1 cellular context compared by ENCODE assay signal in genomic region chr14:43647302-43647701, GRCh38.
TF ChIP-seq lines count a peak whose summit lies in the region.

No MANE protein-coding gene starts in this region.

TF ChIP-seq in H1, 55 proteins besides CTCF, POLR2A, EP300 and RAD21 (continued from another document):
- TF ChIP-seq, protein P1, sequence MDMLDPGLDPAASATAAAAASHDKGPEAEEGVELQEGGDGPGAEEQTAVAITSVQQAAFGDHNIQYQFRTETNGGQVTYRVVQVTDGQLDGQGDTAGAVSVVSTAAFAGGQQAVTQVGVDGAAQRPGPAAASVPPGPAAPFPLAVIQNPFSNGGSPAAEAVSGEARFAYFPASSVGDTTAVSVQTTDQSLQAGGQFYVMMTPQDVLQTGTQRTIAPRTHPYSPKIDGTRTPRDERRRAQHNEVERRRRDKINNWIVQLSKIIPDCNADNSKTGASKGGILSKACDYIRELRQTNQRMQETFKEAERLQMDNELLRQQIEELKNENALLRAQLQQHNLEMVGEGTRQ (IDR thresholded peaks at IDR 0.05; ENCODE audit: low read length): no peak
